ENCODE assay signal across 10 cellular contexts in genomic region chr12:30200864-30201263, GRCh38.
DNase-seq lines count a peak whose midpoint lies in the region; ATAC-seq and TF ChIP-seq lines count a peak whose summit lies in the region.
"Had no signal": no experiment of that assay in that cellular context is flagged by ENCODE, and none has a peak within 500 bp of the region (broad histone marks: within the 10 kb centered on the region; RNA-seq: fewer than 3 reads in every experiment).

No MANE protein-coding gene starts in this region.

- H3K9me3 ChIP-seq in body of pancreas (no peaks in the 10 kb centered on the region), right cardiac atrium (ENCODE audit: control insufficient read depth, low read length) (no peaks in the 10 kb centered on the region)
- H3K9me3 ChIP-seq: testis had no signal

- H3K27ac ChIP-seq in body of pancreas, result no peak overlapping the region
- no peak overlapping the region for H3K27ac ChIP-seq in right cardiac atrium (ENCODE audit: low read length)
- H3K27ac ChIP-seq: testis had no signal

- 0 to 1% methylated on average over 8 to 18 of the region's 24 CpGs for WGBS in body of pancreas, 2 donors
- WGBS in right cardiac atrium, result 3% methylated on average over 23 of the region's 24 CpGs

- H3K27me3 ChIP-seq in body of pancreas, result peaks cover 0 to 6% of the 10 kb centered on the region in 2 donors
- no peaks in the 10 kb centered on the region for H3K27me3 ChIP-seq in right cardiac atrium (ENCODE audit: control insufficient read depth, insufficient read depth)
- H3K27me3 ChIP-seq: testis had no signal

- TF ChIP-seq CTCF in body of pancreas (IDR thresholded peaks at IDR 0.05), result no peak

- H3K4me3 ChIP-seq in body of pancreas (no peak overlapping the region), right cardiac atrium (ENCODE audit: low read length) (no peak overlapping the region)

- ATAC-seq in body of pancreas (peak; percentile 33), right cardiac atrium (peak; percentile 45 to 64), HG02852 (IDR thresholded peaks at IDR 0.05; ENCODE audit: unreplicated experiment) (no peak)

- intact Hi-C loops in body of pancreas (cut with DNase I) (no loop called here), right cardiac atrium (cut with DNase I) (no loop called here)

- no peak for TF ChIP-seq POLR2A in body of pancreas (IDR thresholded peaks at IDR 0.05)

- H3K36me3 ChIP-seq in body of pancreas (replicated peaks in 1 of 2; ENCODE audit: insufficient read depth in 1 of 2, low read depth in 2 of 2), result no peaks in the 10 kb centered on the region

- H3K4me1 ChIP-seq in body of pancreas (peaks cover 12% of the 10 kb centered on the region), right cardiac atrium (ENCODE audit: control insufficient read depth, insufficient read depth, low read length) (no peaks in the 10 kb centered on the region)

- peak; percentile 16 for DNase-seq in COLO668 (lab: John Stamatoyannopoulos, UW; ENCODE audit: unreplicated experiment)
- DNase-seq in body of pancreas, result peak in 3 of 4 donors; percentile 5 to 12 (median 12)
- DNase-seq in right cardiac atrium, result peak; percentile 12 to 51 (median 37)
- peak; percentile 49 for DNase-seq in retina
- DNase-seq in stimulated activated CD4-positive, alpha-beta T cell treated with anti-CD3 and anti-CD28 coated beads, Interleukin-2, amount 100 ng/mL, for 48 hours, result no peak
- DNase-seq in activated CD4-positive, alpha-beta T cell treated with anti-CD3 and anti-CD28 coated beads for 48 hours, result no peak
- no peak for DNase-seq in HuH-7.5 (ENCODE audit: low spot score)
- DNase-seq: KG1, testis had no signal

Comparison
In these comparisons a context has a peak if more than half of its experiments do, and no peak if none do; other contexts are left out.
1. DNase-seq: peak in COLO668 (single experiment), body of pancreas (3 of 4), right cardiac atrium (3 of 3) and retina (single experiment); none in stimulated activated CD4-positive, alpha-beta T cell treated with anti-CD3 and anti-CD28 coated beads, Interleukin-2, amount 100 ng/mL, for 48 hours (0 of 2), activated CD4-positive, alpha-beta T cell treated with anti-CD3 and anti-CD28 coated beads for 48 hours (single experiment) and HuH-7.5 (single experiment).